31 cellular contexts compared by ENCODE assay signal in the genomic region with DNA sequence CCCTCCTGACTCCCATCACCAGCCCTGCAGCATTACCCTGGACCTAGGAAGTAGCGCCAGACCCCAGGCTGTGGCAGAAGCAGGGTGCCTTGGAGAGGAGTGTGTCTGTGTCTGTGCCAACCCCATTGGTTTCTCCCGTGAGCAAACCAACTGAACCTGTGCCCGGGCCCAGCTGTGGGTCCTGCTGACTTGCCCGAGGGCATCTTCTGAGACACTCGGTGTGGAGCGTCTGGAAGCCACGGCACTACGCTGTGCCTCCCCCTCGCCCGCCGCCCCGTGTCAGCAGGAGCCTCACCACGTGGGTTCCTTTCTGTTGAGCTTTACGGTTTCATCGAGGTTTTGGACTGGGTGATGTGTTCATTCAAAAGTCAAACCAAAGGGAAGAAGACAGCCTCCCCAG. TPM values are rescaled to one million over a fixed set of nuclear protein-coding genes. Genes with fewer than 3 reads are reported as not detected.
"Had no signal": no experiment of that assay in that cellular context is flagged by ENCODE, and none has a peak within 500 bp of the region (broad histone marks: within the 10 kb centered on the region; RNA-seq: fewer than 3 reads in every experiment).

No MANE protein-coding gene starts in this region.

- H3K27ac Mint-ChIP-seq: activated CD4-positive, alpha-beta memory T cell treated with anti-CD3 and anti-CD28 coated beads for 36 hours; activated CD4-positive, alpha-beta T cell treated with anti-CD3 and anti-CD28 coated beads for 36 hours; activated CD4-positive, alpha-beta T cell treated with anti-CD3 and anti-CD28 coated beads, Interleukin-2, amount 10 ng/mL, durations not matched to agents 24 days and 14 days; activated CD8-positive, alpha-beta memory T cell treated with anti-CD3 and anti-CD28 coated beads, Interleukin-2, amount 10 ng/mL, durations not matched to agents 7 days and 5 days; activated CD8-positive, alpha-beta T cell treated with anti-CD3 and anti-CD28 coated beads, Interleukin-2, amount 10 ng/mL, durations not matched to agents 7 days and 5 days; activated naive CD4-positive, alpha-beta T cell treated with anti-CD3 and anti-CD28 coated beads for 36 hours; activated naive CD4-positive, alpha-beta T cell treated with anti-CD3 and anti-CD28 coated beads, Interleukin-2, amount 50 U/mL, for 24 hours; activated T-helper 1 cell treated with anti-CD3 and anti-CD28 coated beads, Interleukin-12 subunit alpha, Interleukin-12 subunit beta, Interleukin-2, Interleukin-4 antibody, amounts not matched to agents 30 ng/mL and 10 ng/mL and 1 ng/mL, durations not matched to agents 14 hours and 24 hours and 36 hours; activated T-helper 2 cell treated with anti-CD3 and anti-CD28 coated beads, Interferon-gamma antibody, Interleukin-2, Interleukin-4, amounts not matched to agents 10 μg/mL and 5 μg/mL and 100 μg/mL, durations not matched to agents 14 hours and 24 hours and 36 hours had no signal

- H3K9me3 Mint-ChIP-seq: activated CD4-positive, alpha-beta memory T cell treated with anti-CD3 and anti-CD28 coated beads for 36 hours; activated CD4-positive, alpha-beta T cell treated with anti-CD3 and anti-CD28 coated beads, Interleukin-2, amount 10 ng/mL, durations not matched to agents 24 days and 14 days; activated naive CD4-positive, alpha-beta T cell treated with anti-CD3 and anti-CD28 coated beads for 36 hours; activated naive CD4-positive, alpha-beta T cell treated with anti-CD3 and anti-CD28 coated beads, Interleukin-2, amount 50 U/mL, for 24 hours; activated T-helper 1 cell treated with anti-CD3 and anti-CD28 coated beads, Interleukin-12 subunit alpha, Interleukin-12 subunit beta, Interleukin-2, Interleukin-4 antibody, amounts not matched to agents 30 ng/mL and 10 ng/mL and 1 ng/mL, durations not matched to agents 14 hours and 24 hours and 36 hours; activated T-helper 2 cell treated with anti-CD3 and anti-CD28 coated beads, Interferon-gamma antibody, Interleukin-2, Interleukin-4, amounts not matched to agents 10 μg/mL and 5 μg/mL and 100 μg/mL, durations not matched to agents 14 hours and 24 hours and 36 hours had no signal

- DNase-seq: activated CD4-positive, alpha-beta memory T cell treated with anti-CD3 and anti-CD28 coated beads for 36 hours; activated CD4-positive, alpha-beta T cell treated with anti-CD3 and anti-CD28 coated beads for 36 hours; activated CD4-positive, alpha-beta T cell treated with anti-CD3 and anti-CD28 coated beads, Interleukin-2, amount 10 ng/mL, durations not matched to agents 24 days and 14 days; activated CD4-positive, CD25-positive, alpha-beta regulatory T cell; activated CD4-positive, CD25-positive, alpha-beta regulatory T cell treated with anti-CD3 and anti-CD28 coated beads, Interleukin-2, amount 50 U/mL, for 72 hours; activated CD8-positive, alpha-beta memory T cell treated with anti-CD3 and anti-CD28 coated beads, Interleukin-2, amount 10 ng/mL, durations not matched to agents 7 days and 5 days; activated CD8-positive, alpha-beta memory T cell treated with anti-CD3 and anti-CD28 coated beads, Interleukin-2, amount 50 U/mL, for 4 hours; activated CD8-positive, alpha-beta T cell treated with anti-CD3 and anti-CD28 coated beads, Interleukin-2, amount 10 ng/mL, durations not matched to agents 7 days and 5 days; activated effector memory CD4-positive, alpha-beta T cell treated with anti-CD3 and anti-CD28 coated beads, Interleukin-2, amount 50 U/mL, for 16 hours; activated naive CD4-positive, alpha-beta T cell treated with anti-CD3 and anti-CD28 coated beads for 36 hours; activated T-cell treated with anti-CD3 and anti-CD28 coated beads, Interleukin-2, amount 50 U/mL, for 1 hour; activated T-cell treated with anti-CD3 and anti-CD28 coated beads, Interleukin-2, amount 50 U/mL, for 48 hours; amniotic stem cell; anterior cingulate cortex; brain microvascular endothelial cell; caudate nucleus; colonic mucosa; effector CD8-positive, alpha-beta T cell; esophagus squamous epithelium; foreskin melanocyte; heart right ventricle; T-helper 2 cell had no signal

- H3K27ac ChIP-seq: brain microvascular endothelial cell, colonic mucosa, epithelial cell of prostate, esophagus squamous epithelium, gastroesophageal sphincter, heart right ventricle, hepatocyte had no signal

- H3K27me3 ChIP-seq: brain microvascular endothelial cell, colonic mucosa, esophagus squamous epithelium, gastroesophageal sphincter, heart right ventricle, hepatocyte had no signal

- H3K4me3 Mint-ChIP-seq: activated CD4-positive, alpha-beta memory T cell treated with anti-CD3 and anti-CD28 coated beads for 36 hours; activated CD4-positive, alpha-beta T cell treated with anti-CD3 and anti-CD28 coated beads for 36 hours; activated CD4-positive, alpha-beta T cell treated with anti-CD3 and anti-CD28 coated beads, Interleukin-2, amount 10 ng/mL, durations not matched to agents 24 days and 14 days; activated CD8-positive, alpha-beta memory T cell treated with anti-CD3 and anti-CD28 coated beads, Interleukin-2, amount 10 ng/mL, durations not matched to agents 7 days and 5 days; activated CD8-positive, alpha-beta T cell treated with anti-CD3 and anti-CD28 coated beads, Interleukin-2, amount 10 ng/mL, durations not matched to agents 7 days and 5 days; activated naive CD4-positive, alpha-beta T cell treated with anti-CD3 and anti-CD28 coated beads for 36 hours; activated naive CD4-positive, alpha-beta T cell treated with anti-CD3 and anti-CD28 coated beads, Interleukin-2, amount 50 U/mL, for 24 hours; activated T-helper 1 cell treated with anti-CD3 and anti-CD28 coated beads, Interleukin-12 subunit alpha, Interleukin-12 subunit beta, Interleukin-2, Interleukin-4 antibody, amounts not matched to agents 30 ng/mL and 10 ng/mL and 1 ng/mL, durations not matched to agents 14 hours and 24 hours and 36 hours had no signal

- ATAC-seq: activated CD4-positive, alpha-beta T cell treated with anti-CD3 and anti-CD28 coated beads for 36 hours; activated CD8-positive, alpha-beta memory T cell treated with anti-CD3 and anti-CD28 coated beads, Interleukin-2, amount 10 ng/mL, durations not matched to agents 7 days and 5 days; activated CD8-positive, alpha-beta T cell treated with anti-CD3 and anti-CD28 coated beads, Interleukin-2, amount 10 ng/mL, durations not matched to agents 7 days and 5 days; gastroesophageal sphincter; heart right ventricle had no signal

- H3K27me3 Mint-ChIP-seq: activated CD4-positive, alpha-beta memory T cell treated with anti-CD3 and anti-CD28 coated beads for 36 hours; activated CD4-positive, alpha-beta T cell treated with anti-CD3 and anti-CD28 coated beads for 36 hours; activated CD4-positive, alpha-beta T cell treated with anti-CD3 and anti-CD28 coated beads, Interleukin-2, amount 10 ng/mL, durations not matched to agents 24 days and 14 days; activated CD8-positive, alpha-beta memory T cell treated with anti-CD3 and anti-CD28 coated beads, Interleukin-2, amount 10 ng/mL, durations not matched to agents 7 days and 5 days; activated naive CD4-positive, alpha-beta T cell treated with anti-CD3 and anti-CD28 coated beads, Interleukin-2, amount 50 U/mL, for 24 hours had no signal

- H3K4me3 ChIP-seq: colonic mucosa, esophagus squamous epithelium, gastroesophageal sphincter, heart right ventricle, hepatocyte had no signal

- H3K9me3 ChIP-seq: colonic mucosa, esophagus squamous epithelium, gastroesophageal sphincter, heart right ventricle had no signal

- H3K36me3 ChIP-seq: brain microvascular endothelial cell, colonic mucosa had no signal

RNA-seq across cellular contexts. Expression of gene ZNF750, which starts 27.8 kb away (rescaled TPM):
- total RNA-seq: activated CD4-positive, alpha-beta memory T cell treated with anti-CD3 and anti-CD28 coated beads for 36 hours; activated CD4-positive, alpha-beta T cell treated with anti-CD3 and anti-CD28 coated beads for 36 hours; activated CD4-positive, alpha-beta T cell treated with anti-CD3 and anti-CD28 coated beads, Interleukin-2, amount 10 ng/mL, durations not matched to agents 24 days and 14 days; activated CD8-positive, alpha-beta memory T cell treated with anti-CD3 and anti-CD28 coated beads for 36 hours; activated CD8-positive, alpha-beta memory T cell treated with anti-CD3 and anti-CD28 coated beads, Interleukin-2, amount 10 ng/mL, durations not matched to agents 7 days and 5 days; activated CD8-positive, alpha-beta T cell treated with anti-CD3 and anti-CD28 coated beads, Interleukin-2, amount 10 ng/mL, durations not matched to agents 7 days and 5 days; activated naive CD4-positive, alpha-beta T cell treated with anti-CD3 and anti-CD28 coated beads for 36 hours; activated T-helper 1 cell treated with anti-CD3 and anti-CD28 coated beads, Interleukin-12 subunit alpha, Interleukin-12 subunit beta, Interleukin-2, Interleukin-4 antibody, amounts not matched to agents 30 ng/mL and 10 ng/mL and 1 ng/mL, durations not matched to agents 14 hours and 24 hours and 36 hours; activated T-helper 2 cell treated with anti-CD3 and anti-CD28 coated beads, Interferon-gamma antibody, Interleukin-2, Interleukin-4, amounts not matched to agents 10 μg/mL and 5 μg/mL and 100 μg/mL, durations not matched to agents 14 hours and 24 hours and 36 hours; colonic mucosa; fibroblast of lung; fibroblast of villous mesenchyme had no signal
